ENCODE assay signal across 7 cellular contexts in the genomic region with DNA sequence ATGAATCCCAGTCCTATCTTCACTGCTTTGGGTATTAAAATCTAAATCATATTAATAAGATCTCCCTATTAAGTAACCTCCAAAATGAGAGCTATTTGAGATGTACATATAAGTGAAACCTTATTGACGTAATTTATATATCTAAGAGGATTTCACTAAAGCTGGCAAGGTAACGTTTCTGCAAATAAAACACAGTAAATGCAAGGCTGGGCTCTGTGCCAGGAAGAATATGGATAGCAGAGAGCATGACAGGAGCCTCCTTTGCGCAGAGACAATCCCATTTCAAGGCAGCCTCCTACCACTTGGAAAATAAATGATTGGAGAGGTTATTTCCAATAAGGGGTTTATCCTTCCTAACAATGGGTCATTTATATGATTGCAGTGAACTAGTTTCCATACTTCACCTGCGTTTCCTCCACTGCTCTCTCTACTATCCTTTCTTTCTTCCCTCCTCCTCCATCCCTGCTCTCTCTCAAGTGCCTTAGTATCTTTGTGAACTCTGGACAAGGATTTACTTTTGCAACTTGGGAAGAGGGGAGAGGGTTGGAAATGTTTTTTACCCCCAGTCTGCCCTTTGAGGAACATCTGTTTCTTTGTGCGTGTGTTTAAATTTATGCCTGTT. TPM values are rescaled to one million over a fixed set of nuclear protein-coding genes. Genes with fewer than 3 reads are reported as not detected.
DNase-seq lines count a peak whose midpoint lies in the region; TF ChIP-seq lines count a peak whose summit lies in the region.

No MANE protein-coding gene starts in this region.

- H3K9me3 ChIP-seq in HUES6 (ENCODE audit: control insufficient read depth, insufficient read depth, low read depth, low read length) (no peaks in the 10 kb centered on the region), OCI-LY1 (ENCODE audit: low read length) (no peaks in the 10 kb centered on the region), skeletal muscle satellite cell (replicated peaks; ENCODE audit: low read length) (no peaks in the 10 kb centered on the region)

- H3K27ac ChIP-seq in HUES6 (ENCODE audit: low read depth, low read length), result no peak overlapping the region
- H3K27ac ChIP-seq in OCI-LY1 (ENCODE audit: low read depth, low read length, poor library complexity, severe bottlenecking), result peak overlapping the region; percentile 93

- no peak for TF ChIP-seq CTCF in OCI-LY1 (IDR thresholded peaks at IDR 0.05; ENCODE audit: low read length)
- no peak for TF ChIP-seq CTCF in epithelial cell of esophagus (IDR thresholded peaks at IDR 0.05; ENCODE audit: insufficient read depth, low read depth, low read length, missing control alignments)

- no peak overlapping the region for H2AFZ ChIP-seq in OCI-LY1 (ENCODE audit: low read length)

- peak overlapping the region; percentile 82 for H3K4me3 ChIP-seq in HUES6 (ENCODE audit: low read depth, low read length)
- H3K4me3 ChIP-seq in OCI-LY1 (ENCODE audit: low read depth, low read length, poor library complexity, severe bottlenecking), result peak overlapping the region; percentile 97
- no peak overlapping the region for H3K4me3 ChIP-seq in epithelial cell of esophagus (ENCODE audit: low read length)
- peak overlapping the region; percentile 41 for H3K4me3 ChIP-seq in skeletal muscle satellite cell (ENCODE audit: low read length)

- H3K4me1 ChIP-seq in HUES6 (ENCODE audit: control insufficient read depth, insufficient read depth, low read length) (peaks cover 32% of the 10 kb centered on the region), OCI-LY1 (ENCODE audit: insufficient read depth, low read length, severe bottlenecking) (peaks cover 56% of the 10 kb centered on the region), skeletal muscle satellite cell (ENCODE audit: control insufficient read depth, insufficient read depth, low read length) (peaks cover 42% of the 10 kb centered on the region)

- H3K79me2 ChIP-seq in OCI-LY1 (ENCODE audit: insufficient read depth, low read length), result peaks cover 8% of the 10 kb centered on the region

- peaks cover 58% of the 10 kb centered on the region for H3K27me3 ChIP-seq in HUES6 (ENCODE audit: control insufficient read depth, insufficient read depth, low read length)
- no peaks in the 10 kb centered on the region for H3K27me3 ChIP-seq in OCI-LY1 (ENCODE audit: insufficient read depth, low read length)
- no peaks in the 10 kb centered on the region for H3K27me3 ChIP-seq in skeletal muscle satellite cell (ENCODE audit: control insufficient read depth, insufficient read depth, low read length)

- no peaks in the 10 kb centered on the region for H3K9me2 ChIP-seq in OCI-LY1 (ENCODE audit: low read depth, low read length)

- peak; percentile 43 for DNase-seq in epithelial cell of esophagus (ENCODE audit: low read depth)
- DNase-seq in activated CD4-positive, CD25-positive, alpha-beta regulatory T cell treated with anti-CD3 and anti-CD28 coated beads, Interleukin-2, amount 50 U/mL, for 72 hours, result no peak
- DNase-seq in stimulated activated CD4-positive, alpha-beta T cell treated with anti-CD3 and anti-CD28 coated beads, Interleukin-12 subunit alpha, Interleukin-12 subunit beta, amount 100 ng/mL, for 4 hours, result no peak
- DNase-seq in middle frontal gyrus (ENCODE audit: extremely low spot score, low spot score), result no peak

- peak overlapping the region; percentile 98 for H3K4me2 ChIP-seq in OCI-LY1 (ENCODE audit: low read length)
- peak overlapping the region; percentile 83 for H3K4me2 ChIP-seq in skeletal muscle satellite cell (ENCODE audit: low read length)

- H3K36me3 ChIP-seq in HUES6 (ENCODE audit: control insufficient read depth, insufficient read depth, low read length) (no peaks in the 10 kb centered on the region), OCI-LY1 (ENCODE audit: insufficient read depth, low read length) (no peaks in the 10 kb centered on the region), skeletal muscle satellite cell (ENCODE audit: insufficient read depth, low read length) (no peaks in the 10 kb centered on the region)

- H3K9ac ChIP-seq in HUES6 (ENCODE audit: low read length), result no peak overlapping the region
- H3K9ac ChIP-seq in OCI-LY1 (ENCODE audit: low read length), result peak overlapping the region; percentile 57
- H3K9ac ChIP-seq in skeletal muscle satellite cell (ENCODE audit: low read depth, low read length), result peak overlapping the region; percentile 72

- no peaks in the 10 kb centered on the region for H4K20me1 ChIP-seq in OCI-LY1 (ENCODE audit: insufficient read depth, low read length)

- H3F3A ChIP-seq in OCI-LY1 (ENCODE audit: insufficient read depth, low read length), result peaks cover 5% of the 10 kb centered on the region; the same call in 1 of the 2 replicates

RNA-seq across cellular contexts. Expression of a gene that starts 3.0 kb away (rescaled TPM):
- 14.2 and 15.1 TPM in 2 replicates for total RNA-seq in skeletal muscle satellite cell (2012; rRNA removed)
